Comparison of ENCODE assay signal across 8 cellular contexts in genomic region chr1:201882665-201883132, GRCh38. TPM values are rescaled to one million over a fixed set of nuclear protein-coding genes. Genes with fewer than 3 reads are reported as not detected.
DNase-seq lines count a peak whose midpoint lies in the region; ATAC-seq and TF ChIP-seq lines count a peak whose summit lies in the region.

No MANE protein-coding gene starts in this region.

- H3K79me1 ChIP-seq in IMR-90 (ENCODE audit: low read depth in 1 of 2, low read length in 2 of 2) (peaks cover 3 to 9% of the 10 kb centered on the region in 2 experiments; a peak in 2 of 4 replicates), mesendoderm (ENCODE audit: low read length) (no peaks in the 10 kb centered on the region)

- peak; percentile 50 for ATAC-seq in activated CD4-positive, alpha-beta T cell treated with anti-CD3 and anti-CD28 coated beads for 36 hours
- ATAC-seq in IMR-90 (ENCODE audit: low read depth), result peak; percentile 74

- no CpG with 5 or more reads among the region's 2 CpGs for WGBS in IMR-90 (ENCODE audit: extremely low coverage in 2 of 2, insufficient read length in 1 of 2), 2 experiments
- no CpG with 5 or more reads among the region's 2 CpGs for WGBS in mesendoderm (ENCODE audit: extremely low coverage, insufficient coverage, low lambda C conversion rate)

- H3K27ac ChIP-seq in IMR-90 (ENCODE audit: insufficient read depth, low read length), result no peak overlapping the region
- no peak overlapping the region for H3K27ac ChIP-seq in mesendoderm (ENCODE audit: low read depth, low read length)

- no peak overlapping the region for H3K4me3 Mint-ChIP-seq in activated CD4-positive, alpha-beta T cell treated with anti-CD3 and anti-CD28 coated beads for 36 hours
- no peak overlapping the region for H3K4me3 Mint-ChIP-seq in activated naive CD4-positive, alpha-beta T cell treated with anti-CD3 and anti-CD28 coated beads for 36 hours

- no TSS peak for BruUV-seq in IMR-90 (replicated peaks; lab: Mats Ljungman, UMichigan)

- H2BK15ac ChIP-seq in IMR-90 (ENCODE audit: low read depth, low read length), result no peak overlapping the region
- H2BK15ac ChIP-seq in mesendoderm (replicated peaks; ENCODE audit: low read depth), result no peak overlapping the region

- in situ Hi-C loops in IMR-90 (cut with MboI; ENCODE audit: low sequenced_read_pairs), result no loop called here

- H3K9me3 Mint-ChIP-seq in activated CD4-positive, alpha-beta T cell treated with anti-CD3 and anti-CD28 coated beads for 36 hours (ENCODE audit: low read depth), result no peaks in the 10 kb centered on the region
- H3K9me3 Mint-ChIP-seq in activated naive CD4-positive, alpha-beta T cell treated with anti-CD3 and anti-CD28 coated beads for 36 hours, result no peaks in the 10 kb centered on the region

- peak; percentile 37; the same call in 1 of the 2 replicates for TF ChIP-seq CTCF in IMR-90 (conservative IDR thresholded peaks at IDR 0.05; ENCODE audit: low read depth, low read length)

- no peak overlapping the region for H2AFZ ChIP-seq in IMR-90 (replicated peaks; ENCODE audit: low read length, poor library complexity)

- peaks cover 3% of the 10 kb centered on the region for H4K20me1 ChIP-seq in IMR-90 (ENCODE audit: insufficient read depth, low read length)

- H3K27me3 Mint-ChIP-seq in activated CD4-positive, alpha-beta T cell treated with anti-CD3 and anti-CD28 coated beads for 36 hours, result peaks cover 9% of the 10 kb centered on the region
- H3K27me3 Mint-ChIP-seq in activated naive CD4-positive, alpha-beta T cell treated with anti-CD3 and anti-CD28 coated beads for 36 hours (ENCODE audit: low read depth), result peaks cover 3% of the 10 kb centered on the region

- H2AK5ac ChIP-seq in IMR-90 (ENCODE audit: low read depth, low read length) (no peak overlapping the region), mesendoderm (ENCODE audit: low read length) (no peak overlapping the region)

- TF ChIP-seq POLR2A in IMR-90 (IDR thresholded peaks at IDR 0.05; ENCODE audit: low read depth, low read length), result no peak; the same call in 1 of the 2 replicates

- H2BK120ac ChIP-seq in IMR-90 (ENCODE audit: low read depth, low read length), result no peak overlapping the region
- H2BK120ac ChIP-seq in mesendoderm (ENCODE audit: low read depth, low read length), result no peak overlapping the region

- H4K8ac ChIP-seq in IMR-90 (ENCODE audit: low read depth in 2 of 2, low read length in 2 of 2) (no peak overlapping the region), mesendoderm (ENCODE audit: low read depth, low read length) (no peak overlapping the region)

- H3K27ac Mint-ChIP-seq in activated CD4-positive, alpha-beta T cell treated with anti-CD3 and anti-CD28 coated beads for 36 hours, result no peak overlapping the region
- no peak overlapping the region for H3K27ac Mint-ChIP-seq in activated naive CD4-positive, alpha-beta T cell treated with anti-CD3 and anti-CD28 coated beads for 36 hours

- H3K4me1 ChIP-seq in IMR-90 (ENCODE audit: control insufficient read depth, insufficient read depth, low read length) (peaks cover 23% of the 10 kb centered on the region), mesendoderm (ENCODE audit: control insufficient read depth, low read depth, low read length) (peaks cover 2% of the 10 kb centered on the region)

- no peaks in the 10 kb centered on the region for H3K9me3 ChIP-seq in IMR-90 (ENCODE audit: control insufficient read depth, insufficient read depth, low read length)

- POLR2A ChIA-PET in activated CD4-positive, alpha-beta T cell treated with anti-CD3 and anti-CD28 coated beads for 36 hours (lab: Charles Lee), result interaction anchor here (0.7 to 0.9 kb wide), 2 partner anchors 90 to 281 kb away, joined by 3 to 5 read pairs; no protein-coding TSS in a partner anchor
- POLR2A ChIA-PET in IMR-90 (lab: Charles Lee; ENCODE audit: unreplicated experiment), result interaction anchor here (0.6 kb wide), 2 partner anchors 67 to 1164 kb away, joined by 7 to 8 read pairs; no protein-coding TSS in a partner anchor

- peaks cover 4% of the 10 kb centered on the region for H3K4me1 Mint-ChIP-seq in activated CD4-positive, alpha-beta T cell treated with anti-CD3 and anti-CD28 coated beads for 36 hours
- H3K4me1 Mint-ChIP-seq in activated naive CD4-positive, alpha-beta T cell treated with anti-CD3 and anti-CD28 coated beads for 36 hours (ENCODE audit: low read depth), result no peaks in the 10 kb centered on the region

- dilution Hi-C loops in IMR-90 (cut with HindIII; ENCODE audit: low sequenced_read_pairs, unreplicated experiment), result no loop called here

- H3K4ac ChIP-seq in IMR-90 (ENCODE audit: low read depth, low read length) (no peak overlapping the region), mesendoderm (ENCODE audit: low read depth, low read length) (no peak overlapping the region)

- H3K56ac ChIP-seq in IMR-90 (ENCODE audit: extremely low read depth, insufficient read depth, low read length) (no peak overlapping the region), mesendoderm (ENCODE audit: low read length) (no peak overlapping the region)

- H3K27me3 ChIP-seq in IMR-90 (ENCODE audit: control insufficient read depth, insufficient read depth, low read length) (no peaks in the 10 kb centered on the region), mesendoderm (ENCODE audit: insufficient read depth, low read length, poor library complexity) (no peaks in the 10 kb centered on the region)

- no peak overlapping the region for H2BK5ac ChIP-seq in IMR-90 (ENCODE audit: low read depth, low read length, poor library complexity, severe bottlenecking)
- no peak overlapping the region for H2BK5ac ChIP-seq in mesendoderm (ENCODE audit: low read length)

- no peak overlapping the region for H2AK9ac ChIP-seq in IMR-90 (replicated peaks; ENCODE audit: low read depth, low read length, poor library complexity)

- H3K18ac ChIP-seq in IMR-90 (ENCODE audit: low read depth, low read length), result no peak overlapping the region
- H3K18ac ChIP-seq in mesendoderm (ENCODE audit: low read length), result no peak overlapping the region

- DNase-seq in activated CD4-positive, alpha-beta T cell treated with anti-CD3 and anti-CD28 coated beads for 36 hours, result no peak
- no peak for DNase-seq in activated CD4-positive, alpha-beta T cell treated with anti-CD3 and anti-CD28 coated beads, Interleukin-2, amount 50 U/mL, for 4 hours
- DNase-seq in IMR-90, result peak; percentile 87
- peak; percentile 55 for DNase-seq in amniotic epithelial cell (ENCODE audit: low read depth)
- DNase-seq in mesendoderm, result peak; percentile 87
- DNase-seq in activated naive CD4-positive, alpha-beta T cell treated with anti-CD3 and anti-CD28 coated beads for 36 hours, result no peak
- no peak for DNase-seq in NCI-H1105 (lab: John Stamatoyannopoulos, UW)
- DNase-seq in SHP77 treated with DMSO at 0.1 percent for 48 hours (lab: John Stamatoyannopoulos, UW), result no peak

- H4K91ac ChIP-seq in IMR-90 (ENCODE audit: insufficient read depth, low read depth, low read length), result no peak overlapping the region

- H3K23ac ChIP-seq in IMR-90 (ENCODE audit: low read depth, low read length), result no peak overlapping the region
- H3K23ac ChIP-seq in mesendoderm (ENCODE audit: low read length), result peak overlapping the region; percentile 68

- H3K4me2 ChIP-seq in IMR-90 (ENCODE audit: low read depth, low read length), result no peak overlapping the region
- H3K4me2 ChIP-seq in mesendoderm (ENCODE audit: low read length), result no peak overlapping the region

- H4K5ac ChIP-seq in IMR-90 (ENCODE audit: low read depth, low read length) (no peak overlapping the region), mesendoderm (ENCODE audit: low read length) (no peak overlapping the region)

- H2BK20ac ChIP-seq in IMR-90 (ENCODE audit: low read depth, low read length), result no peak overlapping the region

- no peaks in the 10 kb centered on the region for H3K79me2 ChIP-seq in mesendoderm (ENCODE audit: control insufficient read depth, insufficient read depth, low read length)

- intact Hi-C loops in activated CD4-positive, alpha-beta T cell treated with anti-CD3 and anti-CD28 coated beads for 36 hours (cut with DNase I, micrococcal nuclease), result no loop called here
- intact Hi-C loops in IMR-90 (cut with micrococcal nuclease), result loop anchor here (10.0 kb wide), 1 partner anchor 232 kb away; no protein-coding TSS in a partner anchor
- intact Hi-C loops in activated naive CD4-positive, alpha-beta T cell treated with anti-CD3 and anti-CD28 coated beads for 36 hours (cut with micrococcal nuclease), result no loop called here

- H3K36me3 Mint-ChIP-seq in activated CD4-positive, alpha-beta T cell treated with anti-CD3 and anti-CD28 coated beads for 36 hours (ENCODE audit: low read depth), result peaks cover 2% of the 10 kb centered on the region
- H3K36me3 Mint-ChIP-seq in activated naive CD4-positive, alpha-beta T cell treated with anti-CD3 and anti-CD28 coated beads for 36 hours (ENCODE audit: low read depth), result peaks cover 4% of the 10 kb centered on the region

- H3K14ac ChIP-seq in IMR-90 (replicated peaks; ENCODE audit: low read depth, low read length), result no peak overlapping the region

- H3K36me3 ChIP-seq in IMR-90 (ENCODE audit: control insufficient read depth, insufficient read depth, low read length), result no peaks in the 10 kb centered on the region
- H3K36me3 ChIP-seq in mesendoderm (ENCODE audit: control insufficient read depth, insufficient read depth, low read length), result no peaks in the 10 kb centered on the region

- H3K9me1 ChIP-seq in IMR-90 (ENCODE audit: insufficient read depth, low read length), result peaks cover 30% of the 10 kb centered on the region

- H3K9ac ChIP-seq in IMR-90 (ENCODE audit: low read depth, low read length) (no peak overlapping the region), mesendoderm (ENCODE audit: low read length) (no peak overlapping the region)

- no peak; the same call in 1 of the 2 replicates for TF ChIP-seq RAD21 in IMR-90 (IDR thresholded peaks at IDR 0.05; ENCODE audit: low read length)

- no peak overlapping the region for H3K4me3 ChIP-seq in IMR-90 (ENCODE audit: insufficient read depth, low read depth, low read length)
- no peak overlapping the region for H3K4me3 ChIP-seq in mesendoderm (ENCODE audit: low read length)

- CTCF ChIA-PET in activated CD4-positive, alpha-beta T cell treated with anti-CD3 and anti-CD28 coated beads for 36 hours (lab: Charles Lee), result interaction anchor here (0.7 to 3.9 kb wide), 9 partner anchors 11 to 125 kb away, joined by 3 to 26 read pairs (median 3); partner anchors contain the start of gene TIMM17A
- CTCF ChIA-PET in IMR-90 (lab: Yijun Ruan, JAX), result interaction anchor here (0.5 to 1.9 kb wide), 6 partner anchors 13 to 117 kb away, joined by 3 to 8 read pairs (median 4); no protein-coding TSS in a partner anchor
- CTCF ChIA-PET in activated naive CD4-positive, alpha-beta T cell treated with anti-CD3 and anti-CD28 coated beads for 36 hours (lab: Charles Lee), result interaction anchor here (0.7 to 5.1 kb wide), 6 partner anchors 8 to 173 kb away, joined by 3 to 46 read pairs (median 8); no protein-coding TSS in a partner anchor

RNA-seq across cellular contexts. Expression of gene SHISA4, which starts 6.0 kb away (rescaled TPM):
- total RNA-seq in activated CD4-positive, alpha-beta T cell treated with anti-CD3 and anti-CD28 coated beads for 36 hours, result under 1 TPM; 0.14 to 0.26 TPM
- total RNA-seq in IMR-90 (2012; rRNA removed), result 10.0 and 11.1 TPM in 2 replicates
- polyA plus RNA-seq in IMR-90 (2012; rRNA removed), result 34.8 and 47.8 TPM in 2 replicates
- polyA plus RNA-seq in IMR-90 (2012; cell fraction: cytosol; rRNA removed), result 29.9 and 53.0 TPM in 2 replicates
- polyA plus RNA-seq in IMR-90 (2012; cell fraction: nucleus; rRNA removed; ENCODE audit: low replicate concordance), result 15.0 and 28.3 TPM in 2 replicates
- 2.5 TPM for polyA plus RNA-seq in mesendoderm (2013, experiment 1 of 2)
- 2.7 TPM for polyA plus RNA-seq in mesendoderm (2013, experiment 2 of 2)
- under 1 TPM in 1 of 2 experiments, not detected in 1; 0.33 TPM for total RNA-seq in activated naive CD4-positive, alpha-beta T cell treated with anti-CD3 and anti-CD28 coated beads for 36 hours

RNA-seq across cellular contexts. Expression of gene IPO9, which starts 53.7 kb away (rescaled TPM):
- total RNA-seq in activated CD4-positive, alpha-beta T cell treated with anti-CD3 and anti-CD28 coated beads for 36 hours, result 10 to 100 TPM; 65.1 to 66.0 TPM
- 13.9 and 14.0 TPM in 2 replicates for total RNA-seq in IMR-90 (2012; rRNA removed)
- 23.4 and 29.6 TPM in 2 replicates for polyA plus RNA-seq in IMR-90 (2012; rRNA removed)
- 10.4 and 14.0 TPM in 2 replicates for polyA plus RNA-seq in IMR-90 (2012; cell fraction: cytosol; rRNA removed)
- polyA plus RNA-seq in IMR-90 (2012; cell fraction: nucleus; rRNA removed; ENCODE audit: low replicate concordance), result 18.1 and 35.9 TPM in 2 replicates
- 65.4 TPM for polyA plus RNA-seq in mesendoderm (2013, experiment 1 of 2)
- 63.3 TPM for polyA plus RNA-seq in mesendoderm (2013, experiment 2 of 2)
- 10 to 100 TPM; 63.9 to 65.7 TPM for total RNA-seq in activated naive CD4-positive, alpha-beta T cell treated with anti-CD3 and anti-CD28 coated beads for 36 hours

Comparison
In these comparisons a context has a peak if more than half of its experiments do, and no peak if none do; other contexts are left out.
1. DNase-seq: peak in IMR-90 (single experiment), amniotic epithelial cell (single experiment) and mesendoderm (single experiment); none in activated CD4-positive, alpha-beta T cell treated with anti-CD3 and anti-CD28 coated beads for 36 hours (single experiment), activated CD4-positive, alpha-beta T cell treated with anti-CD3 and anti-CD28 coated beads, Interleukin-2, amount 50 U/mL, for 4 hours (0 of 2), activated naive CD4-positive, alpha-beta T cell treated with anti-CD3 and anti-CD28 coated beads for 36 hours (single experiment), NCI-H1105 (single experiment) and SHP77 treated with DMSO at 0.1 percent for 48 hours (single experiment).